Comparison of ENCODE assay signal across 25 cellular contexts in the genomic region with DNA sequence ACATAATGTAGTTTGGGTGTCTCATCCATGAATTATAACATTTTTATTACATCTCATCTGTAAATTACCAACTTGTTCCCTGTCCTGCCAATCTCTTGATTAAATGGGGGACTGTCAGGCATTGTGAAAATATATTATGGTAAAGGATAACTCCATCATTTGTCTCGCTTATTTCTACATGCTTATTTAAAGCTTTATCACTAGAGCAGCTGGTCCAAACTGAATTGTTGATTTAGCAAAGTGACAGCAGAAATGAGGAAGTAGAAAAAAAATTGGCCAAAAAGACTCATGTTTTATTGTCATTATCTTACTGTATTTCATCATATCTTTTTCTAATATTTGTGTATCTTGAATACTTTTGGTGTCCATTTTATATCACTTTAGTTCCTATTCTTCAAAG.
"Had no signal": no experiment of that assay in that cellular context is flagged by ENCODE, and none has a peak within 500 bp of the region (broad histone marks: within the 10 kb centered on the region; RNA-seq: fewer than 3 reads in every experiment).

No MANE protein-coding gene starts in this region.

- H3K27ac ChIP-seq: hepatocyte, ovary, skin epidermis, stomach, tibial artery, upper lobe of right lung had no signal

- ATAC-seq: activated CD8-positive, alpha-beta memory T cell treated with anti-CD3 and anti-CD28 coated beads, Interleukin-2, amount 10 ng/mL, durations not matched to agents 7 days and 5 days; activated CD8-positive, alpha-beta T cell treated with anti-CD3 and anti-CD28 coated beads, Interleukin-2, amount 10 ng/mL, durations not matched to agents 7 days and 5 days; activated T-cell treated with anti-CD3 and anti-CD28 coated beads, Interleukin-2, amount 50 U/mL, for 72 hours; left colon; sciatic nerve; stimulated activated memory B cell treated with anti-CD40 and anti-IgM and Interleukin-4, amounts not matched to agents 10 μg/mL and 1 μg/mL and 100 μg/mL, for 72 hours; upper lobe of right lung had no signal

- H3K4me1 ChIP-seq: stomach, tibial artery, upper lobe of right lung had no signal

- DNase-seq: activated B cell treated with CpG ODN at 0.5 μM for 24 hours; activated CD4-positive, alpha-beta T cell treated with anti-CD3 and anti-CD28 coated beads, Interleukin-2, amount 50 U/mL, for 1 hour; activated CD8-positive, alpha-beta memory T cell treated with anti-CD3 and anti-CD28 coated beads, Interleukin-2, amount 10 ng/mL, durations not matched to agents 7 days and 5 days; activated CD8-positive, alpha-beta T cell treated with anti-CD3 and anti-CD28 coated beads, Interleukin-2, amount 10 ng/mL, durations not matched to agents 7 days and 5 days; activated naive CD4-positive, alpha-beta T cell treated with Interleukin-2 at 50 U/mL for 16 hours; activated T-cell treated with anti-CD3 and anti-CD28 coated beads, Interleukin-2, amount 50 U/mL, for 72 hours; anterior cingulate cortex; dermis blood vessel endothelial cell; effector CD8-positive, alpha-beta T cell; left colon; mammary epithelial cell; ovary; stimulated activated CD4-positive, alpha-beta T cell treated with anti-CD3 and anti-CD28 coated beads, Interleukin-12 subunit alpha, Interleukin-12 subunit beta, amount 100 ng/mL, for 4 hours; stimulated activated CD4-positive, alpha-beta T cell treated with anti-CD3 and anti-CD28 coated beads, Interleukin-4, amount 100 ng/mL, for 1 hour; stomach; T-helper 9 cell; tibial artery; upper lobe of right lung had no signal

- H3K27me3 ChIP-seq: hepatocyte, ovary, stomach, tibial artery, upper lobe of right lung had no signal

- H3K36me3 ChIP-seq: ovary, stomach, tibial artery, upper lobe of right lung had no signal

- H3K79me2 ChIP-seq: hepatocyte had no signal

- H2AFZ ChIP-seq: hepatocyte had no signal

- H3K9me3 ChIP-seq: ovary, stomach, tibial artery, upper lobe of right lung had no signal

- H3K4me3 ChIP-seq: hepatocyte, ovary, skin epidermis, stomach, tibial artery, upper lobe of right lung had no signal

- FAIRE-seq: bronchial epithelial cell, endometrium, keratinocyte had no signal

- H3K4me2 ChIP-seq: hepatocyte had no signal
